Comparison of ENCODE assay signal across 10 cellular contexts in the genomic region with DNA sequence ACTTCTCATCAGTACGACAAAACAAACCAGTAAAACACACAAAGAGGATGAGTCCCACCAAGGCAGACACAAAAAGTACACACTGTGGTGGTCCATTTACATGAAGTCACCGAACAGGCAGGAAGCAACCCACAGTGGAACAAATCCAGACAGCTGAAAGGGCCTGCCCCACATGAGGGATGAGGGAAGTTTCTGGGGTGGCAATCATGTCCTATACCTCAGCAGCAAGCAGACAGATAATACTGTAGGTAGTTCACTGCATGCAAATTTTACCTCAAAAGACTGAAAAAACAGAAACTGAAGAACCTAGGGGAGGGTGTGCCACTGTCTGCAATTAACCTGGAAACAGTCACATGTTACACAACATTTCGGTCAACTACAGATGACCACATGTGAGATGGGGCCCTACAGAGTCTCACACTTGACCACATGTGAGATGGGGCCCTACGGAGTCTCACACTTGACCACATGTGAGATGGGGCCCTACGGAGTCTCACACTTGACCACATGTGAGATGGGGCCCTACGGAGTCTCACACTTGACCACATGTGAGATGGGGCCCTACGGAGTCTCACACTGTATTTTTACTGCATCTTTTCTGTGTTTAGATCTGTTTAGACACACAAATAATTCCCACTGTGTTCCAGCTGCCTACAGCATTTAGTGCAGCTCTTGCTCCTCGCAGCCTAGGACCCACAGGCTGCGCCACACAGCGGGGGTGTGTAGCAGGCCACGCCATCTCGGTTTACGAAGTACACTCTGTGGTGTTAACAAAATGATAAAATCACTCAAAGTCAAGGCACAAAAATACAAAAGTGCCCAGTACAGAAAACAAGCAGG. TPM values are rescaled to one million over a fixed set of nuclear protein-coding genes. Genes with fewer than 3 reads are reported as not detected.
DNase-seq lines count a peak whose midpoint lies in the region; ATAC-seq and TF ChIP-seq lines count a peak whose summit lies in the region.
"Had no signal": no experiment of that assay in that cellular context is flagged by ENCODE, and none has a peak within 500 bp of the region (broad histone marks: within the 10 kb centered on the region; RNA-seq: fewer than 3 reads in every experiment).

No MANE protein-coding gene starts in this region.

- no peak overlapping the region for H3K4me3 ChIP-seq in gastroesophageal sphincter

- TF ChIP-seq EP300 in gastroesophageal sphincter (IDR thresholded peaks at IDR 0.05): no peak

- ATAC-seq in GM19467 (IDR thresholded peaks at IDR 0.05; ENCODE audit: unreplicated experiment) (peak; percentile 81), HG03460 (IDR thresholded peaks at IDR 0.05; ENCODE audit: unreplicated experiment) (peak; percentile 84), gastroesophageal sphincter (no peak)

- H3K27me3 ChIP-seq in gastroesophageal sphincter: no peaks in the 10 kb centered on the region

- 74 to 79% methylated on average over 8 to 10 of the region's 13 CpGs for WGBS in gastroesophageal sphincter (ENCODE audit: low coverage in 1 of 2), 2 donors

- H3K9me3 ChIP-seq in gastroesophageal sphincter: no peaks in the 10 kb centered on the region

- H3K27ac ChIP-seq in gastroesophageal sphincter: peak overlapping the region in 3 of 4 donors; percentile 10 to 66 (median 48)
- H3K27ac ChIP-seq: VCaP had no signal

- no peaks in the 10 kb centered on the region for H3K4me1 ChIP-seq in gastroesophageal sphincter

- H3K36me3 ChIP-seq in gastroesophageal sphincter: peaks cover 3 to 93% of the 10 kb centered on the region in 2 donors

- TF ChIP-seq CTCF in gastroesophageal sphincter (IDR thresholded peaks at IDR 0.05): no peak

- no peak for TF ChIP-seq POLR2A in gastroesophageal sphincter (IDR thresholded peaks at IDR 0.05)

- DNase-seq in EH (ENCODE audit: low read depth) (peak; percentile 35), NCI-H2107 treated with DMSO at 0.1 percent for 48 hours (lab: John Stamatoyannopoulos, UW; ENCODE audit: unreplicated experiment) (no peak), NCI-H1092 (lab: John Stamatoyannopoulos, UW) (no peak), NCI-H187 (lab: John Stamatoyannopoulos, UW) (no peak), NCI-H748 treated with DMSO at 0.1 percent for 48 hours (lab: John Stamatoyannopoulos, UW) (no peak)

RNA-seq across cellular contexts. Expression of a gene that starts 22.2 kb away (rescaled TPM):
- 10 to 100 TPM; 43.7 to 76.0 (median 48.8) TPM for total RNA-seq in gastroesophageal sphincter

RNA-seq across cellular contexts. Expression of a gene that starts 23.1 kb away (rescaled TPM):
- 100 to 1,000 TPM; 104 to 144 (median 107) TPM for total RNA-seq in gastroesophageal sphincter

RNA-seq across cellular contexts. Expression of a gene that starts 27.8 kb away (rescaled TPM):
- not detected for total RNA-seq in gastroesophageal sphincter
- total RNA-seq: temporal lobe had no signal
